ENCODE assay signal across 10 cellular contexts in the genomic region with DNA sequence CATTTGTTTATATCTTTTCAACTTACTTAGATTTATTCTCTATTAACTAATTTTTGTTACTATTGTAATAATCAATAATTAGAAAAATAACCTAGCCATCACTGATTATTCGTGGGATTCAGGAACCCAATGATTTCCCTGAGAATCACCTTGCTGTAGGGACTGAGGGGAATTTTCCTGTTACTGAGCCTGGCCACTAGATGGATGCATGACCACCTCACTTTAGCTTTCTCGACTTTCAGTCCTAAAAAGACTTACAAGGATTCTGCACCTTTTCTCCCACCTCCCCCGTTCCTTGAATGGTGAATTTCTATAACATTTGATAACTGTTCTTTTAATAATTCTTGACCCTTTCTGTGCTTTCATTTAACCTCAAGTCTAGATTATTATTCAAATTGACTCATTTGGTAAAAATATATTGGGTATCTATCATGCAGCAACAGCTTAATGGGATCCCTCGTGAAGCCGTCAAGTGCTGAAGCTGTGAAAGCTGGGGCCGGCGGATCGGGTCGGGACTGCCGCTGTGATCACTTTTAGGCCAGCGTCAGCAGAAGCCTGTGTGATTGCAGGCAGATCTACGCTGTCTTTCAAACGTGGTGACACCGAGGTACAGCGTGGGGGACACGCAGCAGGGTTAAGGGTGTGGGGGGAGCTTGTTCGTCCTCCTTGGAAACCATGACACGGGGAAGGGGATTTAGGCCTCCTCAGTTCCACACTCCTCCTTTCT. TPM values are rescaled to one million over a fixed set of nuclear protein-coding genes. Genes with fewer than 3 reads are reported as not detected.
DNase-seq lines count a peak whose midpoint lies in the region; ATAC-seq and TF ChIP-seq lines count a peak whose summit lies in the region.
"Had no signal": no experiment of that assay in that cellular context is flagged by ENCODE, and none has a peak within 500 bp of the region (broad histone marks: within the 10 kb centered on the region; RNA-seq: fewer than 3 reads in every experiment).

No MANE protein-coding gene starts in this region.

- ATAC-seq in HG02973 (IDR thresholded peaks at IDR 0.05; ENCODE audit: unreplicated experiment): no peak
- ATAC-seq in GM18861 (IDR thresholded peaks at IDR 0.05; ENCODE audit: unreplicated experiment): no peak

- TF ChIP-seq CTCF in AG10803 (conservative IDR thresholded peaks at IDR 0.05; ENCODE audit: low read length): peak; percentile 55
- TF ChIP-seq CTCF in adrenal gland (IDR thresholded peaks at IDR 0.05): peak in 4 of 6 experiments; percentile 14 to 40 (median 36)

- no peaks in the 10 kb centered on the region for H3K9me3 ChIP-seq in adrenal gland (replicated peaks in 1 of 3)
- H3K9me3 ChIP-seq: Peyer's patch had no signal

- H3K27me3 ChIP-seq in H7 (ENCODE audit: control insufficient read depth, insufficient read depth, low read length) (no peaks in the 10 kb centered on the region), adrenal gland (peaks cover 9% of the 10 kb centered on the region)
- H3K27me3 ChIP-seq: Peyer's patch had no signal

- intact Hi-C loops in adrenal gland (cut with DNase I): loop anchor here (10.0 kb wide), 2 partner anchors 189 to 829 kb away; no protein-coding TSS in a partner anchor
- intact Hi-C loops in posterior cingulate gyrus (cut with DNase I): loop anchor here (2.0 kb wide), 1 partner anchor 835 kb away; no protein-coding TSS in a partner anchor

- no peaks in the 10 kb centered on the region for H3K4me1 ChIP-seq in adrenal gland (replicated peaks in 1 of 2)
- H3K4me1 ChIP-seq: Peyer's patch had no signal

- H3K36me3 ChIP-seq in H7 (replicated peaks; ENCODE audit: control insufficient read depth, insufficient read depth, low read length): no peaks in the 10 kb centered on the region
- no peaks in the 10 kb centered on the region for H3K36me3 ChIP-seq in adrenal gland (replicated peaks in 1 of 2)
- H3K36me3 ChIP-seq: Peyer's patch had no signal

- DNase-seq in AG10803 (ENCODE audit: low read depth) (no peak), H7 (peak; percentile 76), adrenal gland (no peak), left kidney (ENCODE audit: low read depth, low spot score) (peak; percentile 73), posterior cingulate gyrus (no peak), SIG-M5 treated with dmso at 0.1 percent for 504 hours (lab: John Stamatoyannopoulos, UW; ENCODE audit: unreplicated experiment) (no peak)
- DNase-seq: mammary epithelial cell, Peyer's patch had no signal

- H3K4me3 ChIP-seq in AG10803 (ENCODE audit: low read length): no peak overlapping the region
- no peak overlapping the region for H3K4me3 ChIP-seq in H7 (ENCODE audit: insufficient read depth, low read depth, low read length)
- no peak overlapping the region for H3K4me3 ChIP-seq in adrenal gland
- H3K4me3 ChIP-seq: Peyer's patch had no signal

- no peak overlapping the region for H3K27ac ChIP-seq in adrenal gland
- H3K27ac ChIP-seq: Peyer's patch had no signal

- WGBS in adrenal gland, 4 donors: 53 to 62% (median 57%) methylated on average over 12 to 18 of the region's 18 CpGs

- TF ChIP-seq POLR2A in adrenal gland (IDR thresholded peaks at IDR 0.05): no peak

RNA-seq across cellular contexts. Expression of a gene that starts 38.8 kb away (rescaled TPM):
- total RNA-seq in H7 (2014; rRNA removed; shearing (Covaris generic)): 18.8 and 23.9 TPM in 2 replicates
- 10 to 100 TPM; 17.2 to 39.2 (median 30.6) TPM for total RNA-seq in adrenal gland
- polyA plus RNA-seq in adrenal gland: 10 to 100 TPM; 19.0 to 52.8 (median 39.1) TPM

Comparison
In these comparisons a context has a peak if more than half of its experiments do, and no peak if none do; other contexts are left out.
1. DNase-seq: peak in H7 (single experiment) and left kidney (single experiment); none in AG10803 (single experiment), adrenal gland (0 of 7), posterior cingulate gyrus (0 of 10) and SIG-M5 treated with dmso at 0.1 percent for 504 hours (single experiment).